ENCODE assay signal across 12 cellular contexts in genomic region chr22:37331034-37331428, GRCh38. TPM values are rescaled to one million over a fixed set of nuclear protein-coding genes. Genes with fewer than 3 reads are reported as not detected.
DNase-seq lines count a peak whose midpoint lies in the region; ATAC-seq, FAIRE-seq and TF ChIP-seq lines count a peak whose summit lies in the region.
"Had no signal": no experiment of that assay in that cellular context is flagged by ENCODE, and none has a peak within 500 bp of the region (broad histone marks: within the 10 kb centered on the region; RNA-seq: fewer than 3 reads in every experiment).

No MANE protein-coding gene starts in this region.

- H3K4me1 Mint-ChIP-seq in MCF 10A (ENCODE audit: insufficient read depth, unreplicated experiment) (peaks cover 33% of the 10 kb centered on the region), type B pancreatic cell (ENCODE audit: unreplicated experiment) (peaks cover 9% of the 10 kb centered on the region)

- H3K4me1 ChIP-seq in breast epithelium, result no peaks in the 10 kb centered on the region

- peaks cover 10 to 71% of the 10 kb centered on the region in 2 donors for H3K27me3 ChIP-seq in breast epithelium

- no peak overlapping the region for H3K27ac ChIP-seq in breast epithelium

- no peaks in the 10 kb centered on the region for H3K36me3 ChIP-seq in breast epithelium

- no TSS peak for BruUV-seq in MCF 10A (replicated peaks; lab: Mats Ljungman, UMichigan)

- TF ChIP-seq CTCF in MCF 10A (IDR thresholded peaks at IDR 0.05; ENCODE audit: unreplicated experiment), result no peak
- TF ChIP-seq CTCF in breast epithelium (IDR thresholded peaks at IDR 0.05), result no peak
- TF ChIP-seq CTCF in fibroblast of villous mesenchyme (IDR thresholded peaks at IDR 0.05; ENCODE audit: insufficient read depth, low read depth, low read length), result no peak
- no peak for TF ChIP-seq CTCF in type B pancreatic cell (conservative IDR thresholded peaks at IDR 0.05)

- H3K9me3 ChIP-seq in breast epithelium, result no peaks in the 10 kb centered on the region

- intact Hi-C loops in MCF 10A (cut with micrococcal nuclease), result no loop called here
- intact Hi-C loops in breast epithelium (cut with DNase I; ENCODE audit: low total_unique reads), result no loop called here

- peak; percentile 76 for DNase-seq in MCF 10A (ENCODE audit: unreplicated experiment)
- DNase-seq in breast epithelium (ENCODE audit: low spot score in 2 of 2), result no peak
- DNase-seq in fibroblast of villous mesenchyme (ENCODE audit: low read depth), result peak; percentile 51
- DNase-seq in urothelium cell line (ENCODE audit: low spot score), result peak; percentile 91
- DNase-seq in type B pancreatic cell (ENCODE audit: extremely low spot score, unreplicated experiment), result no peak
- no peak for DNase-seq in SIG-M5 (lab: John Stamatoyannopoulos, UW)
- no peak for DNase-seq in NCI-H2107 (lab: John Stamatoyannopoulos, UW)
- DNase-seq: T-helper 9 cell had no signal

- H3K36me3 Mint-ChIP-seq in MCF 10A (ENCODE audit: insufficient read depth, unreplicated experiment) (peaks cover 6% of the 10 kb centered on the region), type B pancreatic cell (no peaks in the 10 kb centered on the region)

- H3K27ac Mint-ChIP-seq in MCF 10A (ENCODE audit: low read depth, unreplicated experiment), result no peak overlapping the region
- H3K27ac Mint-ChIP-seq in type B pancreatic cell, result no peak overlapping the region
- H3K27ac Mint-ChIP-seq: B cell; stimulated activated naive CD8-positive, alpha-beta T cell treated with anti-CD3 and anti-CD28 coated beads, Interleukin-15, Interleukin-2, amounts not matched to agents 100 ng/mL and 50 ng/mL, for 24 hours had no signal

- no peak for TF ChIP-seq POLR2A in breast epithelium (IDR thresholded peaks at IDR 0.05)

- H3K27me3 Mint-ChIP-seq in MCF 10A (ENCODE audit: insufficient read depth, unreplicated experiment), result no peaks in the 10 kb centered on the region
- peaks cover 91% of the 10 kb centered on the region for H3K27me3 Mint-ChIP-seq in type B pancreatic cell

- peak; percentile 33; the same call in 2 of the 3 replicates for ATAC-seq in SK-N-SH treated with all-trans-retinoic acid at 6 μM for 48 hours

- no peaks in the 10 kb centered on the region for H3K9me3 Mint-ChIP-seq in MCF 10A (ENCODE audit: unreplicated experiment)
- no peaks in the 10 kb centered on the region for H3K9me3 Mint-ChIP-seq in type B pancreatic cell
- H3K9me3 Mint-ChIP-seq: nephron; stimulated activated naive CD8-positive, alpha-beta T cell treated with anti-CD3 and anti-CD28 coated beads, Interleukin-15, Interleukin-2, amounts not matched to agents 100 ng/mL and 50 ng/mL, for 24 hours had no signal

- peak; percentile 80 for FAIRE-seq in urothelium cell line (lab: Jason Lieb, UNC)

- H3K4me3 ChIP-seq in breast epithelium (no peak overlapping the region), fibroblast of villous mesenchyme (ENCODE audit: low read depth, low read length) (no peak overlapping the region)

- CTCF ChIA-PET in MCF 10A (lab: Yijun Ruan, JAX), result interaction anchor here (4.1 kb wide), 1 partner anchor 14 kb away, joined by 18 read pairs; no protein-coding TSS in a partner anchor

- POLR2A ChIA-PET in MCF 10A (lab: Yijun Ruan, JAX), result no interaction called here

- H3K4me3 Mint-ChIP-seq in MCF 10A (ENCODE audit: unreplicated experiment) (no peak overlapping the region), type B pancreatic cell (no peak overlapping the region)
- H3K4me3 Mint-ChIP-seq: B cell; nephron; stimulated activated naive CD8-positive, alpha-beta T cell treated with anti-CD3 and anti-CD28 coated beads, Interleukin-15, Interleukin-2, amounts not matched to agents 100 ng/mL and 50 ng/mL, for 24 hours had no signal

TF ChIP-seq in SK-N-SH treated with all-trans-retinoic acid at 6 μM for 48 hours, 23 proteins besides CTCF, POLR2A, EP300 and RAD21 (continues in another document):
- TF ChIP-seq ZFP3 (CRISPR knock-in tag; IDR thresholded peaks at IDR 0.05) (no peak), ZC3H10 (CRISPR knock-in tag; IDR thresholded peaks at IDR 0.05) (no peak), SNAI2 (CRISPR knock-in tag; IDR thresholded peaks at IDR 0.05) (no peak), ZFP30 (CRISPR knock-in tag; IDR thresholded peaks at IDR 0.05) (no peak), PPARA (CRISPR knock-in tag; IDR thresholded peaks at IDR 0.05; ENCODE audit: borderline replicate concordance) (no peak), CSDC2 (CRISPR knock-in tag; IDR thresholded peaks at IDR 0.05) (no peak), RARB (CRISPR knock-in tag; IDR thresholded peaks at IDR 0.05) (no peak), GLIS3 (CRISPR knock-in tag; IDR thresholded peaks at IDR 0.05) (no peak), TSHZ2 (CRISPR knock-in tag; IDR thresholded peaks at IDR 0.05) (no peak), ISL1 (CRISPR knock-in tag; IDR thresholded peaks at IDR 0.05) (no peak), CSRNP3 (CRISPR knock-in tag; IDR thresholded peaks at IDR 0.05) (no peak), OSR1 (CRISPR knock-in tag; IDR thresholded peaks at IDR 0.05) (no peak), ZNF8 (CRISPR knock-in tag; IDR thresholded peaks at IDR 0.05) (no peak), BACH2 (CRISPR knock-in tag; IDR thresholded peaks at IDR 0.05; ENCODE audit: borderline replicate concordance) (no peak)
- TF ChIP-seq, protein P1, sequence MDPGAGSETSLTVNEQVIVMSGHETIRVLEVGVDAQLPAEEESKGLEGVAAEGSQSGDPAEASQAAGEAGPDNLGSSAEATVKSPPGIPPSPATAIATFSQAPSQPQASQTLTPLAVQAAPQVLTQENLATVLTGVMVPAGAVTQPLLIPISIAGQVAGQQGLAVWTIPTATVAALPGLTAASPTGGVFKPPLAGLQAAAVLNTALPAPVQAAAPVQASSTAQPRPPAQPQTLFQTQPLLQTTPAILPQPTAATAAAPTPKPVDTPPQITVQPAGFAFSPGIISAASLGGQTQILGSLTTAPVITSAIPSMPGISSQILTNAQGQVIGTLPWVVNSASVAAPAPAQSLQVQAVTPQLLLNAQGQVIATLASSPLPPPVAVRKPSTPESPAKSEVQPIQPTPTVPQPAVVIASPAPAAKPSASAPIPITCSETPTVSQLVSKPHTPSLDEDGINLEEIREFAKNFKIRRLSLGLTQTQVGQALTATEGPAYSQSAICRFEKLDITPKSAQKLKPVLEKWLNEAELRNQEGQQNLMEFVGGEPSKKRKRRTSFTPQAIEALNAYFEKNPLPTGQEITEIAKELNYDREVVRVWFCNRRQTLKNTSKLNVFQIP (CRISPR knock-in tag; IDR thresholded peaks at IDR 0.05; ENCODE audit: borderline replicate concordance, low read depth), result no peak
- TF ChIP-seq, protein P2, sequence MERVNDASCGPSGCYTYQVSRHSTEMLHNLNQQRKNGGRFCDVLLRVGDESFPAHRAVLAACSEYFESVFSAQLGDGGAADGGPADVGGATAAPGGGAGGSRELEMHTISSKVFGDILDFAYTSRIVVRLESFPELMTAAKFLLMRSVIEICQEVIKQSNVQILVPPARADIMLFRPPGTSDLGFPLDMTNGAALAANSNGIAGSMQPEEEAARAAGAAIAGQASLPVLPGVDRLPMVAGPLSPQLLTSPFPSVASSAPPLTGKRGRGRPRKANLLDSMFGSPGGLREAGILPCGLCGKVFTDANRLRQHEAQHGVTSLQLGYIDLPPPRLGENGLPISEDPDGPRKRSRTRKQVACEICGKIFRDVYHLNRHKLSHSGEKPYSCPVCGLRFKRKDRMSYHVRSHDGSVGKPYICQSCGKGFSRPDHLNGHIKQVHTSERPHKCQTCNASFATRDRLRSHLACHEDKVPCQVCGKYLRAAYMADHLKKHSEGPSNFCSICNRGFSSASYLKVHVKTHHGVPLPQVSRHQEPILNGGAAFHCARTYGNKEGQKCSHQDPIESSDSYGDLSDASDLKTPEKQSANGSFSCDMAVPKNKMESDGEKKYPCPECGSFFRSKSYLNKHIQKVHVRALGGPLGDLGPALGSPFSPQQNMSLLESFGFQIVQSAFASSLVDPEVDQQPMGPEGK (CRISPR knock-in tag; IDR thresholded peaks at IDR 0.05; ENCODE audit: borderline replicate concordance), result no peak

RNA-seq across cellular contexts. Expression of gene CYTH4, which starts 48.7 kb away (rescaled TPM):
- 0.22 TPM in 1 of 2 replicates, not detected in the other for total RNA-seq in MCF 10A (2022)
- 10 to 100 TPM in 2 of 3 donors, 1 to 10 TPM in 1; 6.9 to 25.1 (median 10.5) TPM for total RNA-seq in breast epithelium
- under 0.01 TPM in 2 replicates for total RNA-seq in fibroblast of villous mesenchyme
- not detected in 2 replicates for total RNA-seq in type B pancreatic cell (ENCODE audit: low replicate concordance)

Comparison
In these comparisons a context has a peak if more than half of its experiments do, and no peak if none do; other contexts are left out.
1. DNase-seq: peak in MCF 10A (single experiment), fibroblast of villous mesenchyme (single experiment) and urothelium cell line (single experiment); none in breast epithelium (0 of 2), type B pancreatic cell (single experiment), SIG-M5 (single experiment) and NCI-H2107 (single experiment).